Comparison of ENCODE assay signal across 1 cellular context in the genomic region with DNA sequence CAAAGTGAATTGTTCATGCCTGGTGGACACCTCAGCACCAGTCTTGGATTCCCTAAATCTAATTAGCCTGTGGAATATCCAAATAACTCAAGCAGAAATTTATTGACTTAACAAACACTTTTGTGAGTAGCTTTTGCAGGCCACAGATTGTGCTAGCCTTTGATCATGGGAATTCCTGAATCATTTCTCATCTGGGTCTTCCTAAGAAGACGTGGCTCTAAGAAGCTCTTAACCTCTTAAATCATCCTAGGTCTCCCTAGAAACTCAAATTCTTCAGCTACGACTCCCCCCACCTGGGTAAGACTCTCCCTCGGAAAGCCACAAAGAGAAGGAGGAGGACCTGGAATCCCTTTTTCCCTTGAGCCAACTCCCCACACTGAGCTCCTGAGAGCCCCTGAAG.
TF ChIP-seq lines count a peak whose summit lies in the region.

No MANE protein-coding gene starts in this region.

TF ChIP-seq in HCT116, 20 proteins besides CTCF, POLR2A, EP300 and RAD21 (continued from another document):
- TF ChIP-seq, protein P1, sequence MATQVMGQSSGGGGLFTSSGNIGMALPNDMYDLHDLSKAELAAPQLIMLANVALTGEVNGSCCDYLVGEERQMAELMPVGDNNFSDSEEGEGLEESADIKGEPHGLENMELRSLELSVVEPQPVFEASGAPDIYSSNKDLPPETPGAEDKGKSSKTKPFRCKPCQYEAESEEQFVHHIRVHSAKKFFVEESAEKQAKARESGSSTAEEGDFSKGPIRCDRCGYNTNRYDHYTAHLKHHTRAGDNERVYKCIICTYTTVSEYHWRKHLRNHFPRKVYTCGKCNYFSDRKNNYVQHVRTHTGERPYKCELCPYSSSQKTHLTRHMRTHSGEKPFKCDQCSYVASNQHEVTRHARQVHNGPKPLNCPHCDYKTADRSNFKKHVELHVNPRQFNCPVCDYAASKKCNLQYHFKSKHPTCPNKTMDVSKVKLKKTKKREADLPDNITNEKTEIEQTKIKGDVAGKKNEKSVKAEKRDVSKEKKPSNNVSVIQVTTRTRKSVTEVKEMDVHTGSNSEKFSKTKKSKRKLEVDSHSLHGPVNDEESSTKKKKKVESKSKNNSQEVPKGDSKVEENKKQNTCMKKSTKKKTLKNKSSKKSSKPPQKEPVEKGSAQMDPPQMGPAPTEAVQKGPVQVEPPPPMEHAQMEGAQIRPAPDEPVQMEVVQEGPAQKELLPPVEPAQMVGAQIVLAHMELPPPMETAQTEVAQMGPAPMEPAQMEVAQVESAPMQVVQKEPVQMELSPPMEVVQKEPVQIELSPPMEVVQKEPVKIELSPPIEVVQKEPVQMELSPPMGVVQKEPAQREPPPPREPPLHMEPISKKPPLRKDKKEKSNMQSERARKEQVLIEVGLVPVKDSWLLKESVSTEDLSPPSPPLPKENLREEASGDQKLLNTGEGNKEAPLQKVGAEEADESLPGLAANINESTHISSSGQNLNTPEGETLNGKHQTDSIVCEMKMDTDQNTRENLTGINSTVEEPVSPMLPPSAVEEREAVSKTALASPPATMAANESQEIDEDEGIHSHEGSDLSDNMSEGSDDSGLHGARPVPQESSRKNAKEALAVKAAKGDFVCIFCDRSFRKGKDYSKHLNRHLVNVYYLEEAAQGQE (IDR thresholded peaks at IDR 0.05; ENCODE audit: low read depth) = no peak
- TF ChIP-seq SIN3A (IDR thresholded peaks at IDR 0.05; ENCODE audit: low read depth) = no peak
- no peak for TF ChIP-seq ZNF274 (IDR thresholded peaks at IDR 0.05; ENCODE audit: low read depth, low read length)
- TF ChIP-seq, protein P2, sequence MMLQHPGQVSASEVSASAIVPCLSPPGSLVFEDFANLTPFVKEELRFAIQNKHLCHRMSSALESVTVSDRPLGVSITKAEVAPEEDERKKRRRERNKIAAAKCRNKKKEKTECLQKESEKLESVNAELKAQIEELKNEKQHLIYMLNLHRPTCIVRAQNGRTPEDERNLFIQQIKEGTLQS (IDR thresholded peaks at IDR 0.05) = no peak
- peak; percentile 51; the same call in 1 of the 2 replicates for TF ChIP-seq JUND (IDR thresholded peaks at IDR 0.05)
- no peak for TF ChIP-seq YY1 (IDR thresholded peaks at IDR 0.05; ENCODE audit: extremely low read depth, insufficient replicate concordance, low read depth, low read length)
- no peak for TF ChIP-seq POLR2AphosphoS5 (IDR thresholded peaks at IDR 0.05; ENCODE audit: low read depth, low read length)
- peak; percentile 74 for TF ChIP-seq TCF7L2 (IDR thresholded peaks at IDR 0.05; ENCODE audit: borderline replicate concordance, extremely low read depth, insufficient read depth, insufficient read length)
- no peak for TF ChIP-seq EZH2phosphoT487 (IDR thresholded peaks at IDR 0.05; ENCODE audit: borderline replicate concordance)
